In the genomic region with DNA sequence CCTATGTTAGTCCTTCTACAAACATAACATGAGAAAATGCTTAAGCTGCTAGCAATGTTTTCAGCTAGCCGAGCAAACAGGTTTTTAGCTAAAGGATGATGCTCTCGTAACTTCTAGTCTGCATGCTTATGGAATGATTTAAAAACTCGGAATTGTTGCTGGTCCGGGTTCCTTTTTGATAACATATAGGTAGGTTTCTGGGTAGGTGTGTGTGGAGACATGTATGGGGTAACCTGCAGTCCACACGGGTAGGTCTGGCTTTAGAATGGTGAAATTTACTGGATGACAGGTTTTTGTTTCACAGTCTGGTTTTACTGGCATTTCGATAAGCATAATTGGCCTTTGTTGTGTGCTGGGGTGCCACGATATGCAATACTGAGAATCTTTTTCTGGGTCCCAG, we compare ENCODE assay signal across 8 cellular contexts. TPM values are rescaled to one million over a fixed set of nuclear protein-coding genes. Genes with fewer than 3 reads are reported as not detected.
"Had no signal": no experiment of that assay in that cellular context is flagged by ENCODE, and none has a peak within 500 bp of the region (broad histone marks: within the 10 kb centered on the region; RNA-seq: fewer than 3 reads in every experiment).

No MANE protein-coding gene starts in this region.

- H3K27ac ChIP-seq: HL-60 had no signal

- H3K4me3 ChIP-seq: K562 had no signal

- H3K27ac Mint-ChIP-seq: IgD-negative memory B cell had no signal

- ATAC-seq: HepG2, K562 had no signal

- H3K27me3 Mint-ChIP-seq: IgD-negative memory B cell had no signal

- DNase-seq: IMR-90, KBM-7, KG1 had no signal

RNA-seq across cellular contexts. Expression of a gene that starts 4.4 kb away (rescaled TPM):
- total RNA-seq: HT-29 had no signal
